ENCODE assay signal across 11 cellular contexts in genomic region chr19:45104658-45105384, GRCh38. TPM values are rescaled to one million over a fixed set of nuclear protein-coding genes. Genes with fewer than 3 reads are reported as not detected.
DNase-seq lines count a peak whose midpoint lies in the region; ATAC-seq and TF ChIP-seq lines count a peak whose summit lies in the region.
"Had no signal": no experiment of that assay in that cellular context is flagged by ENCODE, and none has a peak within 500 bp of the region (broad histone marks: within the 10 kb centered on the region; RNA-seq: fewer than 3 reads in every experiment).

No MANE protein-coding gene starts in this region.

- no peaks in the 10 kb centered on the region for H3F3A ChIP-seq in OCI-LY1 (ENCODE audit: insufficient read depth, low read length)

- no peaks in the 10 kb centered on the region for H4K20me1 ChIP-seq in OCI-LY1 (ENCODE audit: insufficient read depth, low read length)

- peaks cover 56% of the 10 kb centered on the region for H3K4me1 ChIP-seq in OCI-LY1 (ENCODE audit: insufficient read depth, low read length, severe bottlenecking)

- H3K36me3 ChIP-seq in OCI-LY1 (ENCODE audit: insufficient read depth, low read length) = peaks cover 8% of the 10 kb centered on the region
- H3K36me3 ChIP-seq: thoracic aorta had no signal

- peak; percentile 20 for ATAC-seq in stimulated activated naive CD8-positive, alpha-beta T cell treated with anti-CD3 and anti-CD28 coated beads, Interleukin-15, Interleukin-2, amounts not matched to agents 100 U/mL and 50 U/mL, for 24 hours

- intact Hi-C loops in dorsolateral prefrontal cortex (cut with DNase I) = no loop called here

- H3K4me3 ChIP-seq in OCI-LY1 (ENCODE audit: low read depth, low read length, poor library complexity, severe bottlenecking) = no peak overlapping the region
- peak overlapping the region in 2 of 59 donors; percentile 42 to 44 for H3K4me3 ChIP-seq in dorsolateral prefrontal cortex
- H3K4me3 ChIP-seq: GM23248, lung, thoracic aorta had no signal

- peak; percentile 6 for DNase-seq in activated effector memory CD4-positive, alpha-beta T cell treated with Interleukin-2 at 50 U/mL for 16 hours
- DNase-seq in activated effector memory CD4-positive, alpha-beta T cell treated with anti-CD3 and anti-CD28 coated beads, Interleukin-2, amount 50 U/mL, for 16 hours = no peak
- DNase-seq in dorsolateral prefrontal cortex (no peak), NCI-H1694 (lab: John Stamatoyannopoulos, UW) (no peak), nucleus accumbens (lab: John Stamatoyannopoulos, UW) (no peak), AG20443 (ENCODE audit: low spot score) (no peak)
- no peak for DNase-seq in stimulated activated naive CD8-positive, alpha-beta T cell treated with anti-CD3 and anti-CD28 coated beads, Interleukin-15, Interleukin-2, amounts not matched to agents 100 U/mL and 50 U/mL, for 24 hours
- DNase-seq: GM23248 had no signal

- no peak overlapping the region for H3K9ac ChIP-seq in OCI-LY1 (ENCODE audit: low read length)
- H3K9ac ChIP-seq: GM23248 had no signal

- H3K27ac ChIP-seq in OCI-LY1 (ENCODE audit: low read depth, low read length, poor library complexity, severe bottlenecking) = peak overlapping the region; percentile 71
- peak overlapping the region in 36 of 59 donors; percentile 14 to 92 (median 73) for H3K27ac ChIP-seq in dorsolateral prefrontal cortex
- H3K27ac ChIP-seq: GM23248, thoracic aorta had no signal

- no peaks in the 10 kb centered on the region for H3K9me2 ChIP-seq in OCI-LY1 (ENCODE audit: low read depth, low read length)

- H3K4me2 ChIP-seq in OCI-LY1 (ENCODE audit: low read length) = peak overlapping the region; percentile 64; the same call in 1 of the 2 replicates

- H3K9me3 ChIP-seq in OCI-LY1 (ENCODE audit: low read length) = no peaks in the 10 kb centered on the region
- H3K9me3 ChIP-seq: thoracic aorta had no signal

- H3K79me2 ChIP-seq in OCI-LY1 (ENCODE audit: insufficient read depth, low read length) = peaks cover 15% of the 10 kb centered on the region; the same call in 1 of the 2 replicates

- H2AFZ ChIP-seq in OCI-LY1 (ENCODE audit: low read length) = no peak overlapping the region
- H2AFZ ChIP-seq: GM23248 had no signal

- H3K27me3 ChIP-seq in OCI-LY1 (ENCODE audit: insufficient read depth, low read length) = no peaks in the 10 kb centered on the region
- H3K27me3 ChIP-seq in dorsolateral prefrontal cortex = no peaks in the 10 kb centered on the region

- TF ChIP-seq CTCF in OCI-LY1 (IDR thresholded peaks at IDR 0.05; ENCODE audit: low read length) (no peak), dorsolateral prefrontal cortex (IDR thresholded peaks at IDR 0.05 in 54 of 56, conservative IDR thresholded peaks at IDR 0.05 in 2 of 56; ENCODE audit: low read depth in 1 of 56, partially characterized antibody in 56 of 56) (no peak)

RNA-seq across cellular contexts. Expression of gene PPP1R37, which starts 11.8 kb away (rescaled TPM):
- 10 to 100 TPM; 33.6 to 77.3 (median 54.0) TPM for total RNA-seq in dorsolateral prefrontal cortex

RNA-seq across cellular contexts. Expression of gene GEMIN7, which starts 25.8 kb away (rescaled TPM):
- total RNA-seq in dorsolateral prefrontal cortex = 10 to 100 TPM in 115 of 120 experiments, 1 to 10 TPM in 5; 5.0 to 26.4 (median 16.3) TPM

RNA-seq across cellular contexts. Expression of gene ZNF296, which starts 28.5 kb away (rescaled TPM):
- total RNA-seq in dorsolateral prefrontal cortex = 1 to 10 TPM in 79 of 120 experiments, under 1 TPM in 41; 0.36 to 3.5 (median 1.3) TPM
- total RNA-seq: GM23248 had no signal

RNA-seq across cellular contexts. Expression of gene NKPD1, which starts 56.0 kb away (rescaled TPM):
- total RNA-seq in dorsolateral prefrontal cortex = 1 to 10 TPM in 26 of 120 experiments, under 1 TPM in 94; 0.22 to 2.5 (median 0.70) TPM
